In the genomic region with DNA sequence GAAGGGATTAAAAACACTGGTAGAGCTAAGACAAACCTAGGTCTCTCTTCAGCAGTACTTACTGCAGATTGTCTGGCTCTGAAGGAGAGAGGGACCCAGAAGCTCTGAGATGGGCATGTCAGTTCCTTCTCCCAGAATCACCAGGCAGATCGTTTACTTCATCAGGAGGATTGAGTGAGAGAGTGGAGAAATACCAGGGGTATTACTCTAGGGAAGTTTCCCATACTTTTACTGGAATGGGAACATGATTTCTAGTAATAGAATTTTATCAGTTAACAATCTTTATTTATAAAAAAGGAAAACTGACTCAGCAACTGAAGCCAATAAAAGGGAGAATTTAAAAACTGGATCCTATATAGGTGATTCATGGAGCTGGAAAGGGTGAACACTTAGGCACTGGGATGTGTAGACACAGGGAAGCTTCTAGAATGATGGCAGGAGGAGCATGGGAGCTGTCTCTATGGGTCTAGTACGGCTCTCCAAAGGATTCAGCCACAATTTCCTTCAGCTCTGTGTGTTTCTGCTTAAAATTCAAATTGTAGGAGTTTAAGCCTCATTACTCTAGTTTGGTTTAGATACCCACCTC, we compare ENCODE assay signal across 16 cellular contexts.
DNase-seq lines count a peak whose midpoint lies in the region; ATAC-seq, FAIRE-seq and TF ChIP-seq lines count a peak whose summit lies in the region.
"Had no signal": no experiment of that assay in that cellular context is flagged by ENCODE, and none has a peak within 500 bp of the region (broad histone marks: within the 10 kb centered on the region; RNA-seq: fewer than 3 reads in every experiment).

No MANE protein-coding gene starts in this region.

- 98% methylated on average over 2 of the region's 2 CpGs; no CpG with 5 or more reads in 1 of the 2 experiments for WGBS in H1 (ENCODE audit: extremely low coverage in 1 of 2, insufficient coverage in 1 of 2, insufficient read length in 1 of 2, insufficient replicate concordance in 2 of 2, low coverage in 1 of 2, low lambda C conversion rate in 2 of 2, missing lambda C conversion rate in 1 of 2), 2 experiments

- no peak for TF ChIP-seq RAD21 in H1 (IDR thresholded peaks at IDR 0.05 in 1 of 2, conservative IDR thresholded peaks at IDR 0.05 in 1 of 2; ENCODE audit: low read depth in 2 of 2, low read length in 2 of 2)

- no peak overlapping the region for H3K4me2 ChIP-seq in H1 (ENCODE audit: insufficient read depth in 1 of 2, low read depth in 2 of 2, low read length in 2 of 2)
- no peak overlapping the region for H3K4me2 ChIP-seq in parathyroid adenoma (ENCODE audit: low read length)

- CTCF ChIA-PET in H1 (lab: Charles Lee; ENCODE audit: partially characterized antibody) (interaction anchor here (0.7 to 3.8 kb wide), 4 partner anchors 9 to 1200 kb away, joined by 3 to 13 read pairs (median 8); no protein-coding TSS in a partner anchor), T-cell (lab: Charles Lee) (no interaction called here)

- H3K4me3 ChIP-seq in H1 (ENCODE audit: extremely low read depth in 1 of 4, insufficient read depth in 2 of 4, low read depth in 3 of 4, low read length in 4 of 4) (no peak overlapping the region), parathyroid adenoma (ENCODE audit: low read depth, low read length) (no peak overlapping the region), mucosa of descending colon (no peak overlapping the region)
- H3K4me3 ChIP-seq: SJCRH30 had no signal

- H3K23ac ChIP-seq in H1 (ENCODE audit: insufficient read length), result no peak overlapping the region

- ATAC-seq in mucosa of descending colon, result no peak
- ATAC-seq in T-cell (replicated peaks in 1 of 4), result no peak

- H3K79me1 ChIP-seq in H1 (ENCODE audit: low read depth, low read length), result no peaks in the 10 kb centered on the region

- H3K27me3 Mint-ChIP-seq in T-cell, result peaks cover 3 to 5% of the 10 kb centered on the region in 2 donors

- H3K27ac ChIP-seq in H1 (ENCODE audit: low read depth, low read length) (no peak overlapping the region), parathyroid adenoma (no peak overlapping the region)
- H3K27ac ChIP-seq: C4-2B, RWPE1, SJCRH30 had no signal

- no peak overlapping the region for H2BK12ac ChIP-seq in H1 (ENCODE audit: low read depth, low read length)

- peaks cover 0 to 6% (median 0%) of the 10 kb centered on the region in 3 donors for H3K4me1 Mint-ChIP-seq in T-cell

- no peak overlapping the region for H3K9ac ChIP-seq in H1 (replicated peaks in 1 of 4; ENCODE audit: extremely low read depth in 1 of 4, low read depth in 3 of 4, low read length in 3 of 4)
- no peak overlapping the region for H3K9ac ChIP-seq in parathyroid adenoma

- H4K5ac ChIP-seq in H1 (ENCODE audit: insufficient read length, low read depth, low read length), result no peak overlapping the region

- no peak for TF ChIP-seq POLR2A in H1 (IDR thresholded peaks at IDR 0.05; ENCODE audit: control extremely low read depth in 1 of 2, low read depth in 2 of 2, low read length in 2 of 2)

- TF ChIP-seq EP300 in H1 (IDR thresholded peaks at IDR 0.05; ENCODE audit: borderline replicate concordance in 1 of 2, low read depth in 2 of 2, low read length in 2 of 2), result no peak

- intact Hi-C loops in mucosa of descending colon (cut with DNase I, micrococcal nuclease), result no loop called here

- H2BK20ac ChIP-seq in H1 (ENCODE audit: low read length), result no peak overlapping the region

- H3K27ac Mint-ChIP-seq in T-cell, result no peak overlapping the region

- no peak overlapping the region for H2AK5ac ChIP-seq in H1 (ENCODE audit: low read depth, low read length)

- peak; percentile 93 for DNase-seq in EH (ENCODE audit: low read depth)
- peak; percentile 11 for DNase-seq in HS-27A (ENCODE audit: low read depth)
- no peak for DNase-seq in H1 (ENCODE audit: low read depth in 1 of 2, low spot score in 2 of 2)
- no peak for DNase-seq in mucosa of descending colon
- DNase-seq in T-cell, result no peak
- DNase-seq in hippocampal formation (lab: John Stamatoyannopoulos, UW), result no peak
- DNase-seq: GOT3, MV-4-11, NCI-H1436, NCI-H2081, NCI-H526, SJCRH30, T-helper 1 cell had no signal

- H2AFZ ChIP-seq in H1 (ENCODE audit: low read length), result peak overlapping the region; percentile 27; the same call in 1 of the 2 replicates
- H2AFZ ChIP-seq in parathyroid adenoma, result peak overlapping the region; percentile 48

- H2BK5ac ChIP-seq in H1 (ENCODE audit: low read depth, low read length), result no peak overlapping the region

- no peaks in the 10 kb centered on the region; the same call in 1 of the 2 replicates for H3K23me2 ChIP-seq in H1 (ENCODE audit: low read depth, low read length)

- no peak overlapping the region for H3K4ac ChIP-seq in H1 (replicated peaks; ENCODE audit: insufficient read length, low read depth, low read length)

- FAIRE-seq in H1 (lab: Jason Lieb, UNC), result no peak

- no peak overlapping the region for H4K91ac ChIP-seq in H1 (replicated peaks; ENCODE audit: insufficient read length, low read length)

- POLR2A ChIA-PET in H1 (lab: Charles Lee; ENCODE audit: partially characterized antibody) (no interaction called here), T-cell (lab: Charles Lee) (no interaction called here)

- no peak overlapping the region for H2BK120ac ChIP-seq in H1 (replicated peaks; ENCODE audit: low read depth, low read length)

- no peaks in the 10 kb centered on the region for H3K9me3 Mint-ChIP-seq in T-cell

- H3K36me3 ChIP-seq in H1 (ENCODE audit: control insufficient read depth in 2 of 4, insufficient read depth in 4 of 4, low read length in 3 of 4) (no peaks in the 10 kb centered on the region), parathyroid adenoma (ENCODE audit: control insufficient read depth, insufficient read depth, low read length) (no peaks in the 10 kb centered on the region), mucosa of descending colon (ENCODE audit: low read depth) (no peaks in the 10 kb centered on the region)
- H3K36me3 ChIP-seq: SJCRH30 had no signal

- H3K27me3 ChIP-seq in H1 (replicated peaks in 1 of 4; ENCODE audit: control insufficient read depth in 3 of 4, extremely low read depth in 1 of 4, insufficient read depth in 3 of 4, low read length in 3 of 4), result no peaks in the 10 kb centered on the region
- H3K27me3 ChIP-seq in parathyroid adenoma (ENCODE audit: control insufficient read depth, insufficient read depth, low read length), result no peaks in the 10 kb centered on the region
- H3K27me3 ChIP-seq: SJCRH30 had no signal

- no peak overlapping the region for H3K18ac ChIP-seq in H1 (ENCODE audit: extremely low read depth, low read length)

- H2BK15ac ChIP-seq in H1 (ENCODE audit: low read length), result no peak overlapping the region

- H3K56ac ChIP-seq in H1 (replicated peaks; ENCODE audit: insufficient read length, low read depth, low read length), result no peak overlapping the region

- no peaks in the 10 kb centered on the region for H4K20me1 ChIP-seq in H1 (replicated peaks in 1 of 2; ENCODE audit: control insufficient read depth in 1 of 2, insufficient read depth in 2 of 2, low read length in 2 of 2)

- no peaks in the 10 kb centered on the region for H3K36me3 Mint-ChIP-seq in T-cell

- no peak overlapping the region for H3K4me3 Mint-ChIP-seq in T-cell

- TF ChIP-seq CTCF in H1 (IDR thresholded peaks at IDR 0.05; ENCODE audit: control extremely low read depth in 1 of 3, insufficient read depth in 1 of 3, low read depth in 1 of 3, low read length in 3 of 3) (no peak), parathyroid adenoma (IDR thresholded peaks at IDR 0.05) (no peak), mucosa of descending colon (IDR thresholded peaks at IDR 0.05) (no peak)

- H3K9me3 ChIP-seq in H1 (ENCODE audit: insufficient read depth in 2 of 2, low read depth in 1 of 2, low read length in 1 of 2), result no peaks in the 10 kb centered on the region
- no peaks in the 10 kb centered on the region for H3K9me3 ChIP-seq in parathyroid adenoma (ENCODE audit: control insufficient read depth, low read length)
- H3K9me3 ChIP-seq in mucosa of descending colon, result no peaks in the 10 kb centered on the region
- H3K9me3 ChIP-seq: SJCRH30 had no signal

- peaks cover 0 to 9% (median 4%) of the 10 kb centered on the region in 4 experiments; a peak in 4 of 7 replicates for H3K4me1 ChIP-seq in H1 (replicated peaks in 1 of 4; ENCODE audit: control insufficient read depth in 3 of 4, insufficient read depth in 4 of 4, low read length in 3 of 4)
- peaks cover 19% of the 10 kb centered on the region for H3K4me1 ChIP-seq in parathyroid adenoma
- H3K4me1 ChIP-seq in mucosa of descending colon (ENCODE audit: low read depth), result no peaks in the 10 kb centered on the region
- H3K4me1 ChIP-seq: SJCRH30 had no signal

- H3K79me2 ChIP-seq in H1 (ENCODE audit: control insufficient read depth in 1 of 2, insufficient read depth in 2 of 2, low read length in 2 of 2) (no peaks in the 10 kb centered on the region), parathyroid adenoma (no peaks in the 10 kb centered on the region)

- H3K14ac ChIP-seq in H1 (ENCODE audit: insufficient read length), result no peak overlapping the region

- H4K8ac ChIP-seq in H1 (ENCODE audit: extremely low read depth, insufficient read depth, low read length), result no peak overlapping the region

TF ChIP-seq in H1, 55 proteins besides CTCF, POLR2A, EP300 and RAD21 (continues in another document):
- TF ChIP-seq BCL11A (IDR thresholded peaks at IDR 0.05; ENCODE audit: low read depth in 2 of 2, low read length in 2 of 2) (no peak), ZNF274 (IDR thresholded peaks at IDR 0.05; ENCODE audit: borderline replicate concordance, extremely low read depth, low read length) (no peak), SP1 (IDR thresholded peaks at IDR 0.05; ENCODE audit: low read depth, low read length) (no peak), SP4 (IDR thresholded peaks at IDR 0.05; ENCODE audit: low read length) (no peak), KDM4A (IDR thresholded peaks at IDR 0.05; ENCODE audit: low read depth, low read length, severe bottlenecking) (no peak), POLR2AphosphoS5 (IDR thresholded peaks at IDR 0.05; ENCODE audit: low read depth, low read length) (no peak), CHD2 (IDR thresholded peaks at IDR 0.05; ENCODE audit: low read length) (no peak), HDAC6 (IDR thresholded peaks at IDR 0.05; ENCODE audit: low read depth, low read length) (no peak), RBBP5 (IDR thresholded peaks at IDR 0.05; ENCODE audit: borderline replicate concordance, low read depth, low read length) (no peak), ASH2L (IDR thresholded peaks at IDR 0.05; ENCODE audit: low read length) (no peak)
- TF ChIP-seq, protein P1, sequence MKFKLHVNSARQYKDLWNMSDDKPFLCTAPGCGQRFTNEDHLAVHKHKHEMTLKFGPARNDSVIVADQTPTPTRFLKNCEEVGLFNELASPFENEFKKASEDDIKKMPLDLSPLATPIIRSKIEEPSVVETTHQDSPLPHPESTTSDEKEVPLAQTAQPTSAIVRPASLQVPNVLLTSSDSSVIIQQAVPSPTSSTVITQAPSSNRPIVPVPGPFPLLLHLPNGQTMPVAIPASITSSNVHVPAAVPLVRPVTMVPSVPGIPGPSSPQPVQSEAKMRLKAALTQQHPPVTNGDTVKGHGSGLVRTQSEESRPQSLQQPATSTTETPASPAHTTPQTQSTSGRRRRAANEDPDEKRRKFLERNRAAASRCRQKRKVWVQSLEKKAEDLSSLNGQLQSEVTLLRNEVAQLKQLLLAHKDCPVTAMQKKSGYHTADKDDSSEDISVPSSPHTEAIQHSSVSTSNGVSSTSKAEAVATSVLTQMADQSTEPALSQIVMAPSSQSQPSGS (IDR thresholded peaks at IDR 0.05; ENCODE audit: low read length), result no peak

Comparison
In these comparisons a context has a peak if more than half of its experiments do, and no peak if none do; other contexts are left out.
1. DNase-seq: peak in EH (single experiment) and HS-27A (single experiment); none in H1 (0 of 2), mucosa of descending colon (0 of 3), T-cell (0 of 34) and hippocampal formation (0 of 2).